18 cellular contexts compared by ENCODE assay signal in the genomic region with DNA sequence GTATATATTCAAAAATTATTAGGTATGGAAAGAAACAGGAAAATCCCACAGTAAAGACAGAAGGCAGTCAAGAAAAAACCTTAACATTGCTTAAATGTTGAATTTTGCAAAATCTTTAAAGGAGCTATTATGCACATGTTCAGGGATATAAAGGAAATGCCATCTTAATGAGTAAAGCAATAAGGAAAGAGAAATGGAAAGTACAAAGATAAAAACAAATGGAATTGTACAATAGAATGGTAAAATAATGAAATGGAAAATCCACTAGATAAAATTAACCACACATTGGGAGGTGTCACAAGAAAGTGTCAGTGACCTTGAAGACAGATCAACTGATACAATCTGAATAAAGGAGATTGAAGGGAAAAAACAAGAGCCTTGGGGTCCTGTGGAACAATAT.
DNase-seq lines count a peak whose midpoint lies in the region; ATAC-seq, FAIRE-seq and TF ChIP-seq lines count a peak whose summit lies in the region.
"Had no signal": no experiment of that assay in that cellular context is flagged by ENCODE, and none has a peak within 500 bp of the region (broad histone marks: within the 10 kb centered on the region; RNA-seq: fewer than 3 reads in every experiment).

No MANE protein-coding gene starts in this region.

- H3K4me1 Mint-ChIP-seq in activated naive CD4-positive, alpha-beta T cell treated with anti-CD3 and anti-CD28 coated beads, Interleukin-2, amount 50 U/mL, for 24 hours: no peaks in the 10 kb centered on the region

- H2AFZ ChIP-seq in endothelial cell of umbilical vein (ENCODE audit: low read depth, low read length): no peak overlapping the region

- peak overlapping the region; percentile 25 for H3K27ac Mint-ChIP-seq in activated naive CD4-positive, alpha-beta T cell treated with anti-CD3 and anti-CD28 coated beads, Interleukin-2, amount 50 U/mL, for 24 hours

- H3K4me1 ChIP-seq in adipocyte (ENCODE audit: control insufficient read depth, insufficient read depth, low read length) (peaks cover 23% of the 10 kb centered on the region), endothelial cell of umbilical vein (ENCODE audit: control insufficient read depth, extremely low read depth, insufficient read depth, low read length) (peaks cover 10% of the 10 kb centered on the region)
- H3K4me1 ChIP-seq: HAP-1 had no signal

- TF ChIP-seq CTCF in endothelial cell of umbilical vein (IDR thresholded peaks at IDR 0.05; ENCODE audit: extremely low read depth in 1 of 2, insufficient read depth in 1 of 2, low read depth in 1 of 2, low read length in 2 of 2): no peak

- no peaks in the 10 kb centered on the region for H3K9me1 ChIP-seq in endothelial cell of umbilical vein (replicated peaks; ENCODE audit: control insufficient read depth, extremely low read depth, insufficient read depth, low read length)

- ATAC-seq in HG03521 (IDR thresholded peaks at IDR 0.05; ENCODE audit: unreplicated experiment) (no peak), GM18517 (IDR thresholded peaks at IDR 0.05; ENCODE audit: unreplicated experiment) (no peak), Right ventricle myocardium inferior (no peak)
- ATAC-seq: Panc1 had no signal

- no peaks in the 10 kb centered on the region for H3K36me3 ChIP-seq in adipocyte (ENCODE audit: control insufficient read depth, insufficient read depth, low read length, severe bottlenecking)
- H3K36me3 ChIP-seq in endothelial cell of umbilical vein (ENCODE audit: control insufficient read depth in 2 of 2, extremely low read depth in 1 of 2, insufficient read depth in 2 of 2, low read length in 2 of 2): no peaks in the 10 kb centered on the region

- FAIRE-seq in endothelial cell of umbilical vein (lab: Jason Lieb, UNC): no peak
- FAIRE-seq: A204.1 had no signal

- no peaks in the 10 kb centered on the region for H3K9me3 Mint-ChIP-seq in activated naive CD4-positive, alpha-beta T cell treated with anti-CD3 and anti-CD28 coated beads, Interleukin-2, amount 50 U/mL, for 24 hours

- POLR2A ChIA-PET in endothelial cell of umbilical vein (lab: Charles Lee): no interaction called here

- no peaks in the 10 kb centered on the region for H4K20me1 ChIP-seq in endothelial cell of umbilical vein (replicated peaks; ENCODE audit: control insufficient read depth, extremely low read depth, insufficient read depth, low read length)

- H3K79me2 ChIP-seq in endothelial cell of umbilical vein (ENCODE audit: control insufficient read depth, insufficient read depth, low read length): no peaks in the 10 kb centered on the region

- CTCF ChIA-PET in endothelial cell of umbilical vein (lab: Charles Lee): interaction anchor here (0.6 to 2.3 kb wide), 4 partner anchors 11 to 1005 kb away, joined by 3 to 10 read pairs (median 6); a partner anchor contains a TSS

- peak overlapping the region; percentile 12 for H3K4me2 ChIP-seq in endothelial cell of umbilical vein (ENCODE audit: insufficient read depth, low read length)

- intact Hi-C loops in endothelial cell of umbilical vein (cut with micrococcal nuclease): no loop called here
- intact Hi-C loops in Right ventricle myocardium inferior (cut with DNase I): no loop called here

- no peak overlapping the region for H3K4me3 ChIP-seq in adipocyte (ENCODE audit: low read length)
- H3K4me3 ChIP-seq in endothelial cell of umbilical vein (replicated peaks in 1 of 3; ENCODE audit: insufficient read depth in 1 of 3, low read depth in 1 of 3, low read length in 3 of 3): no peak overlapping the region
- H3K4me3 ChIP-seq: HAP-1 had no signal

- H3K4me3 Mint-ChIP-seq in activated naive CD4-positive, alpha-beta T cell treated with anti-CD3 and anti-CD28 coated beads, Interleukin-2, amount 50 U/mL, for 24 hours: no peak overlapping the region

- H3K27me3 ChIP-seq in adipocyte (replicated peaks; ENCODE audit: control insufficient read depth, insufficient read depth, low read length) (no peaks in the 10 kb centered on the region), endothelial cell of umbilical vein (ENCODE audit: control insufficient read depth in 2 of 2, insufficient read depth in 2 of 2, low read length in 2 of 2) (no peaks in the 10 kb centered on the region)

- H3K27me3 Mint-ChIP-seq in activated naive CD4-positive, alpha-beta T cell treated with anti-CD3 and anti-CD28 coated beads, Interleukin-2, amount 50 U/mL, for 24 hours: peaks cover 2% of the 10 kb centered on the region

- no peak for TF ChIP-seq POLR2A in endothelial cell of umbilical vein (IDR thresholded peaks at IDR 0.05; ENCODE audit: low read depth, low read length)

- peaks cover 3% of the 10 kb centered on the region for H3K36me3 Mint-ChIP-seq in activated naive CD4-positive, alpha-beta T cell treated with anti-CD3 and anti-CD28 coated beads, Interleukin-2, amount 50 U/mL, for 24 hours

- DNase-seq in activated naive CD4-positive, alpha-beta T cell (lab: John Stamatoyannopoulos, UW): no peak
- DNase-seq in adipocyte (ENCODE audit: low read depth): peak; percentile 11
- DNase-seq in endothelial cell of umbilical vein (ENCODE audit: low read depth, low spot score): peak; percentile 51
- DNase-seq in COLO829 (ENCODE audit: low spot score): no peak
- DNase-seq in Right ventricle myocardium inferior (ENCODE audit: missing footprints): no peak
- DNase-seq: C1 segment of cervical spinal cord, DMS79, NCI-H1105 treated with DMSO at 0.1 percent for 48 hours, NCI-H1694, NCI-H2081 treated with DMSO at 0.1 percent for 48 hours, NCI-H446 treated with DMSO at 0.1 percent for 48 hours, NCI-H69 had no signal

- no peaks in the 10 kb centered on the region for H3K9me3 ChIP-seq in adipocyte (ENCODE audit: control insufficient read depth, low read length)
- no peaks in the 10 kb centered on the region for H3K9me3 ChIP-seq in endothelial cell of umbilical vein (replicated peaks; ENCODE audit: control insufficient read depth, insufficient read depth, low read length)
- H3K9me3 ChIP-seq: HAP-1 had no signal

- H3K9ac ChIP-seq in adipocyte (ENCODE audit: low read length) (no peak overlapping the region), endothelial cell of umbilical vein (replicated peaks; ENCODE audit: extremely low read depth, insufficient read depth, low read length) (no peak overlapping the region)

- no TSS peak for BruUV-seq in endothelial cell of umbilical vein (replicated peaks; lab: Mats Ljungman, UMichigan)

- H3K27ac ChIP-seq in endothelial cell of umbilical vein (ENCODE audit: insufficient read depth, low read depth, low read length): no peak overlapping the region

- dilution Hi-C loops in endothelial cell of umbilical vein (cut with MboI; ENCODE audit: extremely low pct_ligation_motif_present, low sequenced_read_pairs): no loop called here

TF ChIP-seq in endothelial cell of umbilical vein, 7 proteins besides CTCF, POLR2A, EP300 and RAD21:
- TF ChIP-seq, protein P1, sequence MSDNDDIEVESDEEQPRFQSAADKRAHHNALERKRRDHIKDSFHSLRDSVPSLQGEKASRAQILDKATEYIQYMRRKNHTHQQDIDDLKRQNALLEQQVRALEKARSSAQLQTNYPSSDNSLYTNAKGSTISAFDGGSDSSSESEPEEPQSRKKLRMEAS (IDR thresholded peaks at IDR 0.05; ENCODE audit: insufficient read depth, insufficient read length): no peak
- TF ChIP-seq GATA2 (IDR thresholded peaks at IDR 0.05; ENCODE audit: insufficient read depth, insufficient read length, low read depth, low read length): peak; percentile 41

Comparison
In these comparisons a context has a peak if more than half of its experiments do, and no peak if none do; other contexts are left out.
1. DNase-seq: peak in adipocyte (single experiment) and endothelial cell of umbilical vein (single experiment); none in activated naive CD4-positive, alpha-beta T cell (0 of 4), COLO829 (single experiment) and Right ventricle myocardium inferior (single experiment).